19 cellular contexts compared by ENCODE assay signal in genomic region chr18:9866627-9867453, GRCh38. TPM values are rescaled to one million over a fixed set of nuclear protein-coding genes. Genes with fewer than 3 reads are reported as not detected.
"Had no signal": no experiment of that assay in that cellular context is flagged by ENCODE, and none has a peak within 500 bp of the region (broad histone marks: within the 10 kb centered on the region; RNA-seq: fewer than 3 reads in every experiment).

No MANE protein-coding gene starts in this region.

- H3K27ac ChIP-seq: gastroesophageal sphincter had no signal

- H3K9me3 ChIP-seq: gastroesophageal sphincter had no signal

- H3K4me3 ChIP-seq: gastroesophageal sphincter had no signal

- DNase-seq: activated CD4-positive, alpha-beta T cell treated with anti-CD3 and anti-CD28 coated beads, Interleukin-2, amount 50 U/mL, for 4 hours; activated effector memory CD4-positive, alpha-beta T cell treated with Interleukin-2 at 50 U/mL for 16 hours; activated T-cell treated with anti-CD3 and anti-CD28 coated beads, Interleukin-2, amount 50 U/mL, for 1 hour; amygdala; hypothalamus; left cardiac atrium; mammary epithelial cell; nucleus accumbens; stimulated activated CD4-positive, alpha-beta T cell treated with anti-CD3 and anti-CD28 coated beads, Interleukin-2, amount 100 ng/mL, for 48 hours; SW 1271 had no signal

- ATAC-seq: activated CD4-positive, CD25-positive, alpha-beta regulatory T cell treated with anti-CD3 and anti-CD28 coated beads, Interleukin-2, amount 50 U/mL, for 24 hours; activated naive CD4-positive, alpha-beta T cell treated with anti-CD3 and anti-CD28 coated beads, Interleukin-2, amount 50 U/mL, for 72 hours; gastroesophageal sphincter; left cardiac atrium; natural killer cell treated with Interleukin-12 subunit alpha and Interleukin-12 subunit beta and Interleukin-15 and Interleukin-18, amount 100 ng/mL, for 72 hours had no signal

- H3K27ac Mint-ChIP-seq: activated naive CD4-positive, alpha-beta T cell treated with anti-CD3 and anti-CD28 coated beads, Interleukin-2, amount 50 U/mL, for 72 hours; natural killer cell treated with Interleukin-12 subunit alpha and Interleukin-12 subunit beta and Interleukin-15 and Interleukin-18, amount 100 ng/mL, for 72 hours; progenitor cell of endocrine pancreas; stimulated activated naive CD8-positive, alpha-beta T cell treated with anti-CD3 and anti-CD28 coated beads, Interleukin-15, Interleukin-2, amounts not matched to agents 100 ng/mL and 50 ng/mL, for 24 hours; T-helper 2 cell treated with Interferon-gamma antibody and Interleukin-4, amounts not matched to agents 5 μg/mL and 100 μg/mL, for 36 hours had no signal

- H3K4me3 Mint-ChIP-seq: natural killer cell treated with Interleukin-12 subunit alpha and Interleukin-12 subunit beta and Interleukin-15 and Interleukin-18, amount 100 ng/mL, for 72 hours; stimulated activated naive CD8-positive, alpha-beta T cell treated with anti-CD3 and anti-CD28 coated beads, Interleukin-15, Interleukin-2, amounts not matched to agents 100 ng/mL and 50 ng/mL, for 24 hours; T-helper 2 cell treated with Interferon-gamma antibody and Interleukin-4, amounts not matched to agents 5 μg/mL and 100 μg/mL, for 36 hours had no signal

- H3K27me3 ChIP-seq: gastroesophageal sphincter had no signal

RNA-seq across cellular contexts. Expression of gene TXNDC2, which starts 18.9 kb away (rescaled TPM):
- total RNA-seq: activated naive CD4-positive, alpha-beta T cell treated with anti-CD3 and anti-CD28 coated beads, Interleukin-2, amount 50 U/mL, for 72 hours; cerebellum; mammary epithelial cell; mucosa of gallbladder; natural killer cell treated with Interleukin-12 subunit alpha and Interleukin-12 subunit beta and Interleukin-15 and Interleukin-18, amount 100 ng/mL, for 72 hours; progenitor cell of endocrine pancreas had no signal
